Comparison of ENCODE assay signal across 29 cellular contexts in the genomic region with DNA sequence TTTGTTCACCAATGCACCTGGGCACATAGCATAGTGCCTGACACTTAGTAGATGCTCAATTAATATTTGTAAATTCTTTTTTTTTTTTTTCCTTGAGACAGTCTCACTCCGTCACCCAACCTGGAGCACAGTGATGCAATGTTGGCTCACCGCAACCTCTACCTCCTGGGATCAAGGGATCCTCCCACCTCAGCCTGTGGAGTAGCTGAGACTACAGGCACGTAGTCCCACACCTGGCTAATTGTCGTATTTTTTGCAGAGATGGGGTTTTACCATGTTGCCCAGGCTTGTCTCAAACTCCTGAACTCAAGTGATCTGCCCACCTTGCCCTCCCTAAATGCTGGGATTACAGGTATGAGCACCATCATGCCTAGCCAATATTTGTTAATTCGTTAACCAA.
"Had no signal": no experiment of that assay in that cellular context is flagged by ENCODE, and none has a peak within 500 bp of the region (broad histone marks: within the 10 kb centered on the region; RNA-seq: fewer than 3 reads in every experiment).

No MANE protein-coding gene starts in this region.

- H3K27ac Mint-ChIP-seq: activated naive CD4-positive, alpha-beta T cell treated with anti-CD3 and anti-CD28 coated beads for 36 hours; activated naive CD8-positive, alpha-beta T cell treated with anti-CD3 and anti-CD28 coated beads for 36 hours; activated T-helper 1 cell treated with anti-CD3 and anti-CD28 coated beads, Interleukin-12 subunit alpha, Interleukin-12 subunit beta, Interleukin-2, Interleukin-4 antibody, amounts not matched to agents 30 ng/mL and 10 ng/mL and 1 ng/mL, durations not matched to agents 14 hours and 24 hours and 36 hours; natural killer cell treated with Interleukin-12 subunit alpha and Interleukin-12 subunit beta and Interleukin-15 and Interleukin-18, amount 100 ng/mL, for 72 hours; T-helper 2 cell treated with Interferon-gamma antibody and Interleukin-4, amounts not matched to agents 5 μg/mL and 100 μg/mL, for 36 hours had no signal

- H3K27ac ChIP-seq: adrenal gland, brain microvascular endothelial cell, esophagus muscularis mucosa, heart right ventricle, lower lobe of right lung, tibial nerve had no signal

- DNase-seq: activated CD4-positive, alpha-beta T cell treated with anti-CD3 and anti-CD28 coated beads for 4 hours; activated CD4-positive, alpha-beta T cell treated with anti-CD3 and anti-CD28 coated beads, Interleukin-2, amount 50 U/mL, for 48 hours; activated CD4-positive, CD25-positive, alpha-beta regulatory T cell; activated effector memory CD4-positive, alpha-beta T cell treated with anti-CD3 and anti-CD28 coated beads, Interleukin-2, amount 50 U/mL, for 16 hours; activated naive CD4-positive, alpha-beta T cell treated with anti-CD3 and anti-CD28 coated beads for 36 hours; activated naive CD8-positive, alpha-beta T cell treated with anti-CD3 and anti-CD28 coated beads for 36 hours; activated T-cell treated with anti-CD3 and anti-CD28 coated beads for 4 hours; brain microvascular endothelial cell; caudate nucleus; cortex of kidney; effector memory CD8-positive, alpha-beta T cell; foreskin melanocyte; heart right ventricle; left lung; lower lobe of right lung; mesendoderm; posterior cingulate gyrus; right cardiac atrium; stimulated activated CD4-positive, alpha-beta T cell treated with anti-CD3 and anti-CD28 coated beads, Interleukin-15, amount 100 ng/mL, for 24 hours; stimulated activated CD4-positive, alpha-beta T cell treated with anti-CD3 and anti-CD28 coated beads, Interleukin-2, amount 100 ng/mL, for 24 hours; stimulated activated naive CD4-positive, alpha-beta T cell treated with Interleukin-2 at 50 U/mL for 16 hours; T-helper 1 cell had no signal

- H3K4me3 Mint-ChIP-seq: activated naive CD4-positive, alpha-beta T cell treated with anti-CD3 and anti-CD28 coated beads for 36 hours; activated naive CD8-positive, alpha-beta T cell treated with anti-CD3 and anti-CD28 coated beads for 36 hours; activated T-helper 1 cell treated with anti-CD3 and anti-CD28 coated beads, Interleukin-12 subunit alpha, Interleukin-12 subunit beta, Interleukin-2, Interleukin-4 antibody, amounts not matched to agents 30 ng/mL and 10 ng/mL and 1 ng/mL, durations not matched to agents 14 hours and 24 hours and 36 hours; effector memory CD8-positive, alpha-beta T cell; natural killer cell treated with Interleukin-12 subunit alpha and Interleukin-12 subunit beta and Interleukin-15 and Interleukin-18, amount 100 ng/mL, for 72 hours; T-helper 2 cell treated with Interferon-gamma antibody and Interleukin-4, amounts not matched to agents 5 μg/mL and 100 μg/mL, for 36 hours had no signal

- H3K36me3 Mint-ChIP-seq: activated naive CD8-positive, alpha-beta T cell treated with anti-CD3 and anti-CD28 coated beads for 36 hours; natural killer cell treated with Interleukin-12 subunit alpha and Interleukin-12 subunit beta and Interleukin-15 and Interleukin-18, amount 100 ng/mL, for 72 hours had no signal

- H3K4me1 ChIP-seq: adrenal gland, esophagus muscularis mucosa, lower lobe of right lung, tibial nerve had no signal

- H3K27me3 Mint-ChIP-seq: activated naive CD8-positive, alpha-beta T cell treated with anti-CD3 and anti-CD28 coated beads for 36 hours; effector memory CD8-positive, alpha-beta T cell; natural killer cell treated with Interleukin-12 subunit alpha and Interleukin-12 subunit beta and Interleukin-15 and Interleukin-18, amount 100 ng/mL, for 72 hours had no signal

- H3K9me3 ChIP-seq: adrenal gland, esophagus muscularis mucosa, heart right ventricle, left lung, lower lobe of right lung, tibial nerve had no signal

- H3K4me3 ChIP-seq: adrenal gland, esophagus muscularis mucosa, heart right ventricle, left lung, lower lobe of right lung, tibial nerve had no signal

- H3K27me3 ChIP-seq: adrenal gland, brain microvascular endothelial cell, esophagus muscularis mucosa, heart right ventricle, left lung, tibial nerve had no signal

- FAIRE-seq: astrocyte had no signal

- H3K36me3 ChIP-seq: adrenal gland, brain microvascular endothelial cell, esophagus muscularis mucosa, heart right ventricle, left lung, lower lobe of right lung, tibial nerve had no signal

- H3K9me3 Mint-ChIP-seq: activated naive CD4-positive, alpha-beta T cell treated with anti-CD3 and anti-CD28 coated beads for 36 hours; activated naive CD8-positive, alpha-beta T cell treated with anti-CD3 and anti-CD28 coated beads for 36 hours; activated T-helper 1 cell treated with anti-CD3 and anti-CD28 coated beads, Interleukin-12 subunit alpha, Interleukin-12 subunit beta, Interleukin-2, Interleukin-4 antibody, amounts not matched to agents 30 ng/mL and 10 ng/mL and 1 ng/mL, durations not matched to agents 14 hours and 24 hours and 36 hours; effector memory CD8-positive, alpha-beta T cell; natural killer cell treated with Interleukin-12 subunit alpha and Interleukin-12 subunit beta and Interleukin-15 and Interleukin-18, amount 100 ng/mL, for 72 hours; T-helper 2 cell treated with Interferon-gamma antibody and Interleukin-4, amounts not matched to agents 5 μg/mL and 100 μg/mL, for 36 hours had no signal

- ATAC-seq: effector memory CD8-positive, alpha-beta T cell; heart right ventricle; left lung; lower lobe of right lung; natural killer cell treated with Interleukin-12 subunit alpha and Interleukin-12 subunit beta and Interleukin-15 and Interleukin-18, amount 100 ng/mL, for 72 hours; right cardiac atrium had no signal
